In the genomic region with DNA sequence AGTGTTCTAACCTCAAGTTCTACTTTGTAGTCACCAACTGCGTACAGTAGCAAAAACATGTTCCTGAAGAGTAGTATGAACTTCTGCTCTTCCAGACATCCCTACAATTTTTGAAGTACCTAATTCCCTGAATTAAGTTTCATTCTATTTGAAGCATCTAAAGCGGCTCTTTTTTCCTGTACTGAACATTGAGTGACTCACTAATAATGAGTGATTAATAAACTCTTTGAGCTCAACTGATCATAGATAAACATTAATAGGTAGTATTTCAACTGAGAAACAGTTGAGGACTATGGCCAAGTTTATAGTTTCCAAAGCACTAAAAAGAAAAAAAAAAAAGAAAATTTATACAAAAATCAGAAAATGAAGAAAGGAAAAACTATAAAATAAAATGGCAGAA, we compare ENCODE assay signal across 19 cellular contexts.
DNase-seq lines count a peak whose midpoint lies in the region; ATAC-seq, FAIRE-seq and TF ChIP-seq lines count a peak whose summit lies in the region.
"Had no signal": no experiment of that assay in that cellular context is flagged by ENCODE, and none has a peak within 500 bp of the region (broad histone marks: within the 10 kb centered on the region; RNA-seq: fewer than 3 reads in every experiment).

No MANE protein-coding gene starts in this region.

- H3K27me3 Mint-ChIP-seq in astrocyte (ENCODE audit: low read depth, unreplicated experiment): no peaks in the 10 kb centered on the region
- H3K27me3 Mint-ChIP-seq in nephron progenitor cell (ENCODE audit: low read depth, poor library complexity): no peaks in the 10 kb centered on the region
- H3K27me3 Mint-ChIP-seq: CD4-positive, CD25-positive, alpha-beta regulatory T cell had no signal

- no peak overlapping the region for H3K4me3 ChIP-seq in astrocyte (ENCODE audit: insufficient read depth, low read depth, low read length)
- no peak overlapping the region for H3K4me3 ChIP-seq in pancreas
- H3K4me3 ChIP-seq: BLaER1 treated with 17β-estradiol and CSF1 and Interleukin-3, amounts not matched to agents 10 nM and 100 nM; HAP-1 had no signal

- in situ Hi-C loops in Caki2 (cut with HindIII; ENCODE audit: low pct_unique_long_range_greater_than_20kb, low sequenced_read_pairs): no loop called here

- no peaks in the 10 kb centered on the region for H4K20me1 ChIP-seq in astrocyte (ENCODE audit: insufficient read depth, low read length)
- H4K20me1 ChIP-seq: BLaER1 treated with 17β-estradiol and CSF1 and Interleukin-3, amounts not matched to agents 10 nM and 100 nM had no signal

- H3K4me1 Mint-ChIP-seq in astrocyte (ENCODE audit: low read depth, unreplicated experiment) (peaks cover 6% of the 10 kb centered on the region), nephron progenitor cell (no peaks in the 10 kb centered on the region)
- H3K4me1 Mint-ChIP-seq: CD4-positive, CD25-positive, alpha-beta regulatory T cell had no signal

- intact Hi-C loops in pancreas (cut with DNase I) (no loop called here), left ventricle myocardium superior (cut with micrococcal nuclease) (no loop called here)

- no peak overlapping the region for H3K9ac ChIP-seq in astrocyte (ENCODE audit: low read length)
- H3K9ac ChIP-seq: BLaER1 treated with 17β-estradiol and CSF1 and Interleukin-3, amounts not matched to agents 10 nM and 100 nM had no signal

- H3K4me3 Mint-ChIP-seq in astrocyte (ENCODE audit: unreplicated experiment): no peak overlapping the region
- H3K4me3 Mint-ChIP-seq in nephron progenitor cell: no peak overlapping the region
- H3K4me3 Mint-ChIP-seq: CD4-positive, CD25-positive, alpha-beta regulatory T cell had no signal

- H3K27ac ChIP-seq in astrocyte (ENCODE audit: low read depth, low read length) (no peak overlapping the region), pancreas (no peak overlapping the region)
- H3K27ac ChIP-seq: BLaER1 treated with 17β-estradiol and CSF1 and Interleukin-3, amounts not matched to agents 10 nM and 100 nM; HL-60 had no signal

- H3K9me3 Mint-ChIP-seq in astrocyte (ENCODE audit: unreplicated experiment): no peaks in the 10 kb centered on the region
- peaks cover 18% of the 10 kb centered on the region for H3K9me3 Mint-ChIP-seq in nephron progenitor cell

- H3K9me3 ChIP-seq in astrocyte (ENCODE audit: insufficient read depth, low read depth, low read length): no peaks in the 10 kb centered on the region
- no peaks in the 10 kb centered on the region for H3K9me3 ChIP-seq in pancreas
- H3K9me3 ChIP-seq: HAP-1 had no signal

- H3K36me3 ChIP-seq in astrocyte (ENCODE audit: insufficient read depth, low read length) (no peaks in the 10 kb centered on the region), pancreas (no peaks in the 10 kb centered on the region)
- H3K36me3 ChIP-seq: BLaER1 treated with 17β-estradiol and CSF1 and Interleukin-3, amounts not matched to agents 10 nM and 100 nM; HAP-1 had no signal

- no peaks in the 10 kb centered on the region for H3K79me2 ChIP-seq in astrocyte (ENCODE audit: insufficient read depth, low read length)

- H3K27ac Mint-ChIP-seq in astrocyte (ENCODE audit: unreplicated experiment) (no peak overlapping the region), nephron progenitor cell (no peak overlapping the region)
- H3K27ac Mint-ChIP-seq: CD4-positive, CD25-positive, alpha-beta regulatory T cell had no signal

- FAIRE-seq in astrocyte (lab: Jason Lieb, UNC): peak; percentile 5
- FAIRE-seq in pancreas (lab: Jason Lieb, UNC): peak; percentile 9
- FAIRE-seq: D721Med, GM19239, H1 had no signal

- H2AFZ ChIP-seq in astrocyte (ENCODE audit: low read depth, low read length): no peak overlapping the region

- DNase-seq in Caki2 (ENCODE audit: low read depth): peak; percentile 2
- no peak for DNase-seq in astrocyte (ENCODE audit: low read depth)
- peak; percentile 52 for DNase-seq in kidney glomerular epithelial cell (lab: John Stamatoyannopoulos, UW)
- DNase-seq in pancreas: no peak
- no peak for DNase-seq in left ventricle myocardium superior
- DNase-seq in HPDE6-E6E7 (ENCODE audit: extremely low spot score): no peak
- DNase-seq in nephron progenitor cell: no peak
- DNase-seq: 8988T; ACHN; CD4-positive, CD25-positive, alpha-beta regulatory T cell; DND-41; GDM1 had no signal

- TF ChIP-seq CTCF in astrocyte (IDR thresholded peaks at IDR 0.05; ENCODE audit: insufficient read depth, low read depth, low read length) (no peak), pancreas (IDR thresholded peaks at IDR 0.05) (no peak), nephron progenitor cell (IDR thresholded peaks at IDR 0.05) (no peak)

- H3K27me3 ChIP-seq in astrocyte (ENCODE audit: insufficient read depth, low read length) (no peaks in the 10 kb centered on the region), pancreas (no peaks in the 10 kb centered on the region)
- H3K27me3 ChIP-seq: BLaER1 treated with 17β-estradiol and CSF1 and Interleukin-3, amounts not matched to agents 10 nM and 100 nM had no signal

- no peaks in the 10 kb centered on the region for H3K36me3 Mint-ChIP-seq in astrocyte (ENCODE audit: low read depth, unreplicated experiment)
- no peaks in the 10 kb centered on the region for H3K36me3 Mint-ChIP-seq in nephron progenitor cell (ENCODE audit: low read depth)
- H3K36me3 Mint-ChIP-seq: CD4-positive, CD25-positive, alpha-beta regulatory T cell had no signal

- H3K4me1 ChIP-seq in astrocyte (ENCODE audit: insufficient read depth, low read length) (no peaks in the 10 kb centered on the region), pancreas (peaks cover 0 to 5% (median 0%) of the 10 kb centered on the region in 3 donors)
- H3K4me1 ChIP-seq: BLaER1 treated with 17β-estradiol and CSF1 and Interleukin-3, amounts not matched to agents 10 nM and 100 nM; HAP-1 had no signal

- no peak overlapping the region for H3K4me2 ChIP-seq in astrocyte (ENCODE audit: low read length)
- H3K4me2 ChIP-seq: BLaER1 treated with 17β-estradiol and CSF1 and Interleukin-3, amounts not matched to agents 10 nM and 100 nM had no signal

- ATAC-seq in pancreas: peak in 1 of 4 donors; percentile 26
- ATAC-seq in left ventricle myocardium superior: no peak
- ATAC-seq in HG03039 (IDR thresholded peaks at IDR 0.05; ENCODE audit: unreplicated experiment): no peak

- WGBS in pancreas, 2 donors: 67 to 84% methylated on average over 2 of the region's 2 CpGs

Comparison
In these comparisons a context has a peak if more than half of its experiments do, and no peak if none do; other contexts are left out.
1. DNase-seq: peak in Caki2 (single experiment) and kidney glomerular epithelial cell (single experiment); none in astrocyte (single experiment), pancreas (0 of 6), left ventricle myocardium superior (single experiment), HPDE6-E6E7 (single experiment) and nephron progenitor cell (single experiment).